In genomic region chr2:26157580-26157979, GRCh38 we compare ENCODE assay signal across 28 cellular contexts.
"Had no signal": no experiment of that assay in that cellular context is flagged by ENCODE, and none has a peak within 500 bp of the region (broad histone marks: within the 10 kb centered on the region; RNA-seq: fewer than 3 reads in every experiment).

No MANE protein-coding gene starts in this region.

- H3K4me2 ChIP-seq: neural progenitor cell, smooth muscle cell had no signal

- ATAC-seq: naive thymus-derived CD4-positive, alpha-beta T cell; natural killer cell; psoas muscle; right cardiac atrium; sciatic nerve; stimulated activated memory B cell treated with anti-CD40 and anti-IgM and Interleukin-4, amounts not matched to agents 10 μg/mL and 1 μg/mL and 100 μg/mL, for 72 hours; stimulated activated naive CD8-positive, alpha-beta T cell treated with anti-CD3 and anti-CD28 coated beads, Interleukin-15, amount 100 ng/mL, for 72 hours; stimulated activated naive CD8-positive, alpha-beta T cell treated with anti-CD3 and anti-CD28 coated beads, Interleukin-15, Interleukin-2, amounts not matched to agents 100 U/mL and 50 U/mL, for 24 hours had no signal

- H3K27ac ChIP-seq: neural progenitor cell, ovary, parathyroid adenoma, psoas muscle, skin epidermis, spleen, thoracic aorta, thyroid gland, tibial nerve, upper lobe of left lung, uterus had no signal

- H3K4me1 ChIP-seq: neural progenitor cell, psoas muscle, spleen, thyroid gland, tibial nerve, upper lobe of left lung, uterus had no signal

- H3K4me3 ChIP-seq: neural progenitor cell, ovary, psoas muscle, skin epidermis, smooth muscle cell, spleen, thoracic aorta, thyroid gland, tibial nerve, upper lobe of left lung, uterus had no signal

- H3K36me3 ChIP-seq: neural progenitor cell, ovary, spleen, thoracic aorta, thyroid gland, tibial nerve, upper lobe of left lung, uterus had no signal

- H3K9ac ChIP-seq: neural progenitor cell, parathyroid adenoma had no signal

- H3K27me3 ChIP-seq: neural progenitor cell, spleen, thyroid gland, tibial nerve, upper lobe of left lung, uterus had no signal

- H3K79me2 ChIP-seq: parathyroid adenoma had no signal

- H2AFZ ChIP-seq: neural progenitor cell, parathyroid adenoma had no signal

- DNase-seq: naive thymus-derived CD4-positive, alpha-beta T cell; natural killer cell; occipital lobe; ovary; posterior cingulate gyrus; psoas muscle; right cardiac atrium; stimulated activated CD4-positive, alpha-beta T cell treated with anti-CD3 and anti-CD28 coated beads, Interleukin-12 subunit alpha, Interleukin-12 subunit beta, amount 100 ng/mL, for 4 hours; stimulated activated CD4-positive, alpha-beta T cell treated with anti-CD3 and anti-CD28 coated beads, Interleukin-1b, Interleukin-23, amount 100 ng/mL, for 48 hours; stimulated activated CD4-positive, alpha-beta T cell treated with anti-CD3 and anti-CD28 coated beads, Interleukin-4, amount 100 ng/mL, for 1 hour; stimulated activated CD4-positive, alpha-beta T cell treated with anti-CD3 and anti-CD28 coated beads, Interleukin-4, amount 100 ng/mL, for 4 hours; stimulated activated CD8-positive, alpha-beta memory T cell treated with anti-CD3 and anti-CD28 coated beads, Interleukin-4, amount 100 ng/mL, for 48 hours; stimulated activated naive CD4-positive, alpha-beta T cell; stimulated activated naive CD8-positive, alpha-beta T cell treated with anti-CD3 and anti-CD28 coated beads, Interleukin-15, amount 100 ng/mL, for 72 hours; stimulated activated naive CD8-positive, alpha-beta T cell treated with anti-CD3 and anti-CD28 coated beads, Interleukin-15, Interleukin-2, amounts not matched to agents 100 U/mL and 50 U/mL, for 24 hours; thyroid gland; trophoblast cell; upper lobe of left lung; uterus had no signal

- H3K9me3 ChIP-seq: ovary, thoracic aorta, uterus had no signal
